Comparison of ENCODE assay signal across 1 cellular context in genomic region chr9:131263701-131264100, GRCh38.
TF ChIP-seq lines count a peak whose summit lies in the region.

No MANE protein-coding gene starts in this region.

TF ChIP-seq in K562, 482 proteins besides CTCF, POLR2A, EP300 and RAD21:
- TF ChIP-seq, protein P1, sequence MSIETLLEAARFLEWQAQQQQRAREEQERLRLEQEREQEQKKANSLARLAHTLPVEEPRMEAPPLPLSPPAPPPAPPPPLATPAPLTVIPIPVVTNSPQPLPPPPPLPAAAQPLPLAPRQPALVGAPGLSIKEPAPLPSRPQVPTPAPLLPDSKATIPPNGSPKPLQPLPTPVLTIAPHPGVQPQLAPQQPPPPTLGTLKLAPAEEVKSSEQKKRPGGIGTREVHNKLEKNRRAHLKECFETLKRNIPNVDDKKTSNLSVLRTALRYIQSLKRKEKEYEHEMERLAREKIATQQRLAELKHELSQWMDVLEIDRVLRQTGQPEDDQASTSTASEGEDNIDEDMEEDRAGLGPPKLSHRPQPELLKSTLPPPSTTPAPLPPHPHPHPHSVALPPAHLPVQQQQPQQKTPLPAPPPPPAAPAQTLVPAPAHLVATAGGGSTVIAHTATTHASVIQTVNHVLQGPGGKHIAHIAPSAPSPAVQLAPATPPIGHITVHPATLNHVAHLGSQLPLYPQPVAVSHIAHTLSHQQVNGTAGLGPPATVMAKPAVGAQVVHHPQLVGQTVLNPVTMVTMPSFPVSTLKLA (conservative IDR thresholded peaks at IDR 0.05) = no peak
- TF ChIP-seq IRF2 (CRISPR knock-in tag; IDR thresholded peaks at IDR 0.05) = no peak
- TF ChIP-seq MXD1 (CRISPR knock-in tag; IDR thresholded peaks at IDR 0.05; ENCODE audit: borderline replicate concordance, poor library complexity, severe bottlenecking) = no peak
- TF ChIP-seq SNIP1 (IDR thresholded peaks at IDR 0.05; ENCODE audit: low read depth) = no peak
- no peak for TF ChIP-seq GABPB1 (CRISPR knock-in tag; IDR thresholded peaks at IDR 0.05)
- TF ChIP-seq BRD9 (IDR thresholded peaks at IDR 0.05; ENCODE audit: low read depth, partially characterized antibody) = no peak
- TF ChIP-seq SP2 (IDR thresholded peaks at IDR 0.05; ENCODE audit: extremely low read depth, low read depth, low read length, poor library complexity, severe bottlenecking) = no peak
- no peak for TF ChIP-seq NFIC (IDR thresholded peaks at IDR 0.05)
TF ChIP-seq in K562: peak in this region for 0.
